ENCODE assay signal across 19 cellular contexts in genomic region chr3:156303316-156303715, GRCh38.
"Had no signal": no experiment of that assay in that cellular context is flagged by ENCODE, and none has a peak within 500 bp of the region (broad histone marks: within the 10 kb centered on the region; RNA-seq: fewer than 3 reads in every experiment).

No MANE protein-coding gene starts in this region.

- H3K27ac Mint-ChIP-seq: activated CD4-positive, alpha-beta memory T cell treated with anti-CD3 and anti-CD28 coated beads, Interleukin-2, amount 10 ng/mL, durations not matched to agents 7 days and 5 days; activated CD4-positive, alpha-beta T cell treated with anti-CD3 and anti-CD28 coated beads for 36 hours; activated naive CD4-positive, alpha-beta T cell treated with anti-CD3 and anti-CD28 coated beads, Interleukin-2, amount 50 U/mL, for 24 hours; activated T-cell treated with anti-CD3 and anti-CD28 coated beads, Interleukin-2, amount 50 U/mL, for 24 hours; natural killer cell; type B pancreatic cell had no signal

- H3K36me3 Mint-ChIP-seq: activated naive CD4-positive, alpha-beta T cell treated with anti-CD3 and anti-CD28 coated beads, Interleukin-2, amount 50 U/mL, for 24 hours; natural killer cell; type B pancreatic cell had no signal

- H3K4me1 Mint-ChIP-seq: activated CD4-positive, alpha-beta memory T cell treated with anti-CD3 and anti-CD28 coated beads, Interleukin-2, amount 10 ng/mL, durations not matched to agents 7 days and 5 days; activated CD4-positive, alpha-beta T cell treated with anti-CD3 and anti-CD28 coated beads for 36 hours; activated naive CD4-positive, alpha-beta T cell treated with anti-CD3 and anti-CD28 coated beads, Interleukin-2, amount 50 U/mL, for 24 hours; natural killer cell had no signal

- H3K27ac ChIP-seq: adrenal gland, esophagus muscularis mucosa, hepatocyte, right atrium auricular region had no signal

- H3K27me3 ChIP-seq: adrenal gland, esophagus muscularis mucosa, hepatocyte, right atrium auricular region had no signal

- H3K4me3 Mint-ChIP-seq: activated CD4-positive, alpha-beta memory T cell treated with anti-CD3 and anti-CD28 coated beads, Interleukin-2, amount 10 ng/mL, durations not matched to agents 7 days and 5 days; activated CD4-positive, alpha-beta T cell treated with anti-CD3 and anti-CD28 coated beads for 36 hours; activated naive CD4-positive, alpha-beta T cell treated with anti-CD3 and anti-CD28 coated beads, Interleukin-2, amount 50 U/mL, for 24 hours; activated T-cell treated with anti-CD3 and anti-CD28 coated beads, Interleukin-2, amount 50 U/mL, for 24 hours; natural killer cell; type B pancreatic cell had no signal

- H3K27me3 Mint-ChIP-seq: type B pancreatic cell had no signal

- H3K4me3 ChIP-seq: adrenal gland, esophagus muscularis mucosa, hepatocyte, right atrium auricular region, skin epidermis had no signal

- H3K9me3 Mint-ChIP-seq: activated CD4-positive, alpha-beta memory T cell treated with anti-CD3 and anti-CD28 coated beads, Interleukin-2, amount 10 ng/mL, durations not matched to agents 7 days and 5 days; activated naive CD4-positive, alpha-beta T cell treated with anti-CD3 and anti-CD28 coated beads, Interleukin-2, amount 50 U/mL, for 24 hours; activated T-cell treated with anti-CD3 and anti-CD28 coated beads, Interleukin-2, amount 50 U/mL, for 24 hours; natural killer cell; type B pancreatic cell had no signal

- H3K79me2 ChIP-seq: hepatocyte had no signal

- H2AFZ ChIP-seq: hepatocyte had no signal

- DNase-seq: activated CD4-positive, alpha-beta memory T cell treated with anti-CD3 and anti-CD28 coated beads, Interleukin-2, amount 10 ng/mL, durations not matched to agents 7 days and 5 days; activated CD4-positive, alpha-beta T cell treated with anti-CD3 and anti-CD28 coated beads for 36 hours; activated effector memory CD4-positive, alpha-beta T cell treated with Interleukin-2 at 50 U/mL for 16 hours; activated T-cell treated with anti-CD3 and anti-CD28 coated beads, Interleukin-2, amount 50 U/mL, for 24 hours; adrenal gland; caudate nucleus; left ventricle myocardium superior; mesenchymal stem cell; natural killer cell; stimulated activated CD4-positive, alpha-beta T cell treated with anti-CD3 and anti-CD28 coated beads, Interleukin-15, amount 100 ng/mL, for 24 hours; stimulated activated CD4-positive, alpha-beta T cell treated with anti-CD3 and anti-CD28 coated beads, Interleukin-4, amount 100 ng/mL, for 1 hour; stimulated activated naive CD4-positive, alpha-beta T cell; substantia nigra had no signal

- H3K9me3 ChIP-seq: adrenal gland, esophagus muscularis mucosa, right atrium auricular region had no signal

- H3K36me3 ChIP-seq: adrenal gland, esophagus muscularis mucosa, right atrium auricular region had no signal

- H3K4me2 ChIP-seq: hepatocyte had no signal
